In the genomic region with DNA sequence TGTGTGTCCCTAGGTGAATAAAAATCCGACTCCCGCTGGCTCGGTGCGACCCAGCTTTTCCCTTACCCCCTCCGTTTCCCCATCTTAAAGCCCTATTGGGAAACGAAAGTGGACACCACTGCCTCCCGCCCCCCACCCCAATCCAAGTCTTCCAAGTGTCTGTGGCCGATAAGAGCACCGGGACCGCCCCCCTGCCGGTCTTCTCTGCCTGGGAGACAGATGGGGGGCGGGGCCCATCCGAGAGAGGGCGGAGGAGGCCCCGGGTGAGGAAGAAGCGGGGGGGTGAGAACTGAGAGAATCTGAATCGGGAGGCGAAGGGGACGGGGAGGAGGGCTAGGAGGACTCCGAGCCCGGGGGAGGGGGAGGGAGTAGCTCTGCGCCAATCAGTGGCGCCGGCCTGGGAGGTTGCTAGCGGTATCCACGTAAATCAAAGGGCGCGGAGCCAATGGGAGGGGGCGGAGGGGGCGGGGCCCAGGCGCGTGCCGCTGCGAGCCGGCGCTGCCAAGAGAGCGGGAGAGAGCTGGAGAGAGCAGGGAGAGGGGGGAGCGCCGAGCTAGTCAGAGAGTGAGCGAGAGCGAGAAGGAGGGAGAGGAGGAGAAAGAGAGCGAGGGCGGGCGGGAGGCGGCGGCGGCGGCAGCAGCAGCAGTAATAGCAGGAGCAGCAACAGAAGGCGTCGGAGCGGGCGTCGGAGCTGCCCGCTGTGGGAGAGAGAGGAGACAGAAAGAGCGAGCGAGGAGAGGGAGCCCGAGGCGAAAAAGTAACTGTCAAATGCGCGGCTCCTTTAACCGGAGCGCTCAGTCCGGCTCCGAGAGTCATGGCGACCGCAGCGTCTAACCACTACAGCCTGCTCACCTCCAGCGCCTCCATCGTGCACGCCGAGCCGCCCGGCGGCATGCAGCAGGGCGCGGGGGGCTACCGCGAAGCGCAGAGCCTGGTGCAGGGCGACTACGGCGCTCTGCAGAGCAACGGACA, we compare ENCODE assay signal across 1 cellular context.
TF ChIP-seq lines count a peak whose summit lies in the region.

A gene (plus strand): TSS at position 515 of the 972 bp plus-strand sequence. CDS start 300 bp downstream, at position 815.

TF ChIP-seq in HEK293, 187 proteins besides CTCF, POLR2A, EP300 and RAD21 (continued from another document and continues in another):
- TF ChIP-seq, protein P1, sequence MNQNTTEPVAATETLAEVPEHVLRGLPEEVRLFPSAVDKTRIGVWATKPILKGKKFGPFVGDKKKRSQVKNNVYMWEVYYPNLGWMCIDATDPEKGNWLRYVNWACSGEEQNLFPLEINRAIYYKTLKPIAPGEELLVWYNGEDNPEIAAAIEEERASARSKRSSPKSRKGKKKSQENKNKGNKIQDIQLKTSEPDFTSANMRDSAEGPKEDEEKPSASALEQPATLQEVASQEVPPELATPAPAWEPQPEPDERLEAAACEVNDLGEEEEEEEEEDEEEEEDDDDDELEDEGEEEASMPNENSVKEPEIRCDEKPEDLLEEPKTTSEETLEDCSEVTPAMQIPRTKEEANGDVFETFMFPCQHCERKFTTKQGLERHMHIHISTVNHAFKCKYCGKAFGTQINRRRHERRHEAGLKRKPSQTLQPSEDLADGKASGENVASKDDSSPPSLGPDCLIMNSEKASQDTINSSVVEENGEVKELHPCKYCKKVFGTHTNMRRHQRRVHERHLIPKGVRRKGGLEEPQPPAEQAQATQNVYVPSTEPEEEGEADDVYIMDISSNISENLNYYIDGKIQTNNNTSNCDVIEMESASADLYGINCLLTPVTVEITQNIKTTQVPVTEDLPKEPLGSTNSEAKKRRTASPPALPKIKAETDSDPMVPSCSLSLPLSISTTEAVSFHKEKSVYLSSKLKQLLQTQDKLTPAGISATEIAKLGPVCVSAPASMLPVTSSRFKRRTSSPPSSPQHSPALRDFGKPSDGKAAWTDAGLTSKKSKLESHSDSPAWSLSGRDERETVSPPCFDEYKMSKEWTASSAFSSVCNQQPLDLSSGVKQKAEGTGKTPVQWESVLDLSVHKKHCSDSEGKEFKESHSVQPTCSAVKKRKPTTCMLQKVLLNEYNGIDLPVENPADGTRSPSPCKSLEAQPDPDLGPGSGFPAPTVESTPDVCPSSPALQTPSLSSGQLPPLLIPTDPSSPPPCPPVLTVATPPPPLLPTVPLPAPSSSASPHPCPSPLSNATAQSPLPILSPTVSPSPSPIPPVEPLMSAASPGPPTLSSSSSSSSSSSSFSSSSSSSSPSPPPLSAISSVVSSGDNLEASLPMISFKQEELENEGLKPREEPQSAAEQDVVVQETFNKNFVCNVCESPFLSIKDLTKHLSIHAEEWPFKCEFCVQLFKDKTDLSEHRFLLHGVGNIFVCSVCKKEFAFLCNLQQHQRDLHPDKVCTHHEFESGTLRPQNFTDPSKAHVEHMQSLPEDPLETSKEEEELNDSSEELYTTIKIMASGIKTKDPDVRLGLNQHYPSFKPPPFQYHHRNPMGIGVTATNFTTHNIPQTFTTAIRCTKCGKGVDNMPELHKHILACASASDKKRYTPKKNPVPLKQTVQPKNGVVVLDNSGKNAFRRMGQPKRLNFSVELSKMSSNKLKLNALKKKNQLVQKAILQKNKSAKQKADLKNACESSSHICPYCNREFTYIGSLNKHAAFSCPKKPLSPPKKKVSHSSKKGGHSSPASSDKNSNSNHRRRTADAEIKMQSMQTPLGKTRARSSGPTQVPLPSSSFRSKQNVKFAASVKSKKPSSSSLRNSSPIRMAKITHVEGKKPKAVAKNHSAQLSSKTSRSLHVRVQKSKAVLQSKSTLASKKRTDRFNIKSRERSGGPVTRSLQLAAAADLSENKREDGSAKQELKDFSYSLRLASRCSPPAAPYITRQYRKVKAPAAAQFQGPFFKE (tag by site-specific recombination; IDR thresholded peaks at IDR 0.05; ENCODE audit: borderline replicate concordance) = no peak
- TF ChIP-seq ZNF658 (tag by site-specific recombination; IDR thresholded peaks at IDR 0.05) (no peak), ZNF426 (tag by site-specific recombination; IDR thresholded peaks at IDR 0.05) (no peak), ZNF548 (tag by site-specific recombination; IDR thresholded peaks at IDR 0.05) (no peak), BCL11B (tag by site-specific recombination; IDR thresholded peaks at IDR 0.05; ENCODE audit: low read depth) (0 out of 2 replicates have a peak, but pooled peaks have one; percentile 21), ZNF776 (tag by site-specific recombination; IDR thresholded peaks at IDR 0.05; ENCODE audit: borderline replicate concordance) (no peak), ZNF354C (tag by site-specific recombination; IDR thresholded peaks at IDR 0.05; ENCODE audit: borderline replicate concordance, low read depth) (no peak), ZNF530 (tag by site-specific recombination; IDR thresholded peaks at IDR 0.05; ENCODE audit: low read depth) (no peak), ZNF19 (tag by site-specific recombination; IDR thresholded peaks at IDR 0.05; ENCODE audit: low read depth) (no peak), ZNF510 (tag by site-specific recombination; IDR thresholded peaks at IDR 0.05; ENCODE audit: insufficient replicate concordance) (no peak), ZNF791 (tag by site-specific recombination; IDR thresholded peaks at IDR 0.05) (no peak), ZNF473 (tag by site-specific recombination; IDR thresholded peaks at IDR 0.05) (no peak), ZNF23 (tag by site-specific recombination; IDR thresholded peaks at IDR 0.05; ENCODE audit: borderline replicate concordance) (no peak), ZNF626 (tag by site-specific recombination; IDR thresholded peaks at IDR 0.05) (no peak), ZNF214 (tag by site-specific recombination; IDR thresholded peaks at IDR 0.05; ENCODE audit: borderline replicate concordance) (no peak), ZNF549 (tag by site-specific recombination; IDR thresholded peaks at IDR 0.05) (no peak), ZBTB17 (tag by site-specific recombination; IDR thresholded peaks at IDR 0.05) (peak; percentile 99), ZNF175 (tag by site-specific recombination; IDR thresholded peaks at IDR 0.05) (no peak), ZNF155 (tag by site-specific recombination; IDR thresholded peaks at IDR 0.05) (no peak), ZNF184 (tag by site-specific recombination; IDR thresholded peaks at IDR 0.05) (no peak), REPIN1 (tag by site-specific recombination; IDR thresholded peaks at IDR 0.05; ENCODE audit: low read depth) (no peak), ZNF664 (tag by site-specific recombination; IDR thresholded peaks at IDR 0.05) (peak; percentile 10; the same call in 1 of the 2 replicates), ZNF600 (tag by site-specific recombination; IDR thresholded peaks at IDR 0.05) (peak; percentile 52; the same call in 1 of the 2 replicates), ZNF324 (tag by site-specific recombination; IDR thresholded peaks at IDR 0.05) (peak; percentile 93), MZF1 (tag by site-specific recombination; IDR thresholded peaks at IDR 0.05; ENCODE audit: borderline replicate concordance) (peak; percentile 61; the same call in 1 of the 2 replicates), ZNF350 (tag by site-specific recombination; IDR thresholded peaks at IDR 0.05) (no peak), ZNF37A (tag by site-specific recombination; IDR thresholded peaks at IDR 0.05) (no peak), ZNF777 (tag by site-specific recombination; IDR thresholded peaks at IDR 0.05; ENCODE audit: borderline replicate concordance) (peak; percentile 88; the same call in 1 of the 2 replicates), KLF7 (tag by site-specific recombination; IDR thresholded peaks at IDR 0.05; ENCODE audit: borderline replicate concordance) (peak; percentile 62; the same call in 1 of the 2 replicates), GLI2 (tag by site-specific recombination; IDR thresholded peaks at IDR 0.05; ENCODE audit: borderline replicate concordance, low read depth) (no peak), ZSCAN23 (tag by site-specific recombination; IDR thresholded peaks at IDR 0.05) (no peak), ZSCAN16 (tag by site-specific recombination; IDR thresholded peaks at IDR 0.05) (no peak), ZNF202 (tag by site-specific recombination; IDR thresholded peaks at IDR 0.05; ENCODE audit: borderline replicate concordance) (no peak), ZNF76 (tag by site-specific recombination; IDR thresholded peaks at IDR 0.05; ENCODE audit: borderline replicate concordance, low read depth) (peak; percentile 70; the same call in 1 of the 2 replicates), MYNN (tag by site-specific recombination; IDR thresholded peaks at IDR 0.05; ENCODE audit: borderline replicate concordance) (no peak)
- TF ChIP-seq, protein P2, sequence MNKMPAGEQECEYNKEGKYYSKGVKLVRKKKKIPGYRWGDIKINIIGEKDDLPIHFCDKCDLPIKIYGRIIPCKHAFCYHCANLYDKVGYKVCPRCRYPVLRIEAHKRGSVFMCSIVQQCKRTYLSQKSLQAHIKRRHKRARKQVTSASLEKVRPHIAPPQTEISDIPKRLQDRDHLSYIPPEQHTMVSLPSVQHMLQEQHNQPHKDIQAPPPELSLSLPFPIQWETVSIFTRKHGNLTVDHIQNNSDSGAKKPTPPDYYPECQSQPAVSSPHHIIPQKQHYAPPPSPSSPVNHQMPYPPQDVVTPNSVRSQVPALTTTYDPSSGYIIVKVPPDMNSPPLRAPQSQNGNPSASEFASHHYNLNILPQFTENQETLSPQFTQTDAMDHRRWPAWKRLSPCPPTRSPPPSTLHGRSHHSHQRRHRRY (tag by site-specific recombination; IDR thresholded peaks at IDR 0.05) = no peak
- TF ChIP-seq, protein P3, sequence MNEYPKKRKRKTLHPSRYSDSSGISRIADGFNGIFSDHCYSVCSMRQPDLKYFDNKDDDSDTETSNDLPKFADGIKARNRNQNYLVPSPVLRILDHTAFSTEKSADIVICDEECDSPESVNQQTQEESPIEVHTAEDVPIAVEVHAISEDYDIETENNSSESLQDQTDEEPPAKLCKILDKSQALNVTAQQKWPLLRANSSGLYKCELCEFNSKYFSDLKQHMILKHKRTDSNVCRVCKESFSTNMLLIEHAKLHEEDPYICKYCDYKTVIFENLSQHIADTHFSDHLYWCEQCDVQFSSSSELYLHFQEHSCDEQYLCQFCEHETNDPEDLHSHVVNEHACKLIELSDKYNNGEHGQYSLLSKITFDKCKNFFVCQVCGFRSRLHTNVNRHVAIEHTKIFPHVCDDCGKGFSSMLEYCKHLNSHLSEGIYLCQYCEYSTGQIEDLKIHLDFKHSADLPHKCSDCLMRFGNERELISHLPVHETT (tag by site-specific recombination; IDR thresholded peaks at IDR 0.05) = peak; percentile 47
- TF ChIP-seq, protein P4, sequence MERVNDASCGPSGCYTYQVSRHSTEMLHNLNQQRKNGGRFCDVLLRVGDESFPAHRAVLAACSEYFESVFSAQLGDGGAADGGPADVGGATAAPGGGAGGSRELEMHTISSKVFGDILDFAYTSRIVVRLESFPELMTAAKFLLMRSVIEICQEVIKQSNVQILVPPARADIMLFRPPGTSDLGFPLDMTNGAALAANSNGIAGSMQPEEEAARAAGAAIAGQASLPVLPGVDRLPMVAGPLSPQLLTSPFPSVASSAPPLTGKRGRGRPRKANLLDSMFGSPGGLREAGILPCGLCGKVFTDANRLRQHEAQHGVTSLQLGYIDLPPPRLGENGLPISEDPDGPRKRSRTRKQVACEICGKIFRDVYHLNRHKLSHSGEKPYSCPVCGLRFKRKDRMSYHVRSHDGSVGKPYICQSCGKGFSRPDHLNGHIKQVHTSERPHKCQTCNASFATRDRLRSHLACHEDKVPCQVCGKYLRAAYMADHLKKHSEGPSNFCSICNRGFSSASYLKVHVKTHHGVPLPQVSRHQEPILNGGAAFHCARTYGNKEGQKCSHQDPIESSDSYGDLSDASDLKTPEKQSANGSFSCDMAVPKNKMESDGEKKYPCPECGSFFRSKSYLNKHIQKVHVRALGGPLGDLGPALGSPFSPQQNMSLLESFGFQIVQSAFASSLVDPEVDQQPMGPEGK (tag by site-specific recombination; IDR thresholded peaks at IDR 0.05) = peak; percentile 88
- TF ChIP-seq, protein P5, sequence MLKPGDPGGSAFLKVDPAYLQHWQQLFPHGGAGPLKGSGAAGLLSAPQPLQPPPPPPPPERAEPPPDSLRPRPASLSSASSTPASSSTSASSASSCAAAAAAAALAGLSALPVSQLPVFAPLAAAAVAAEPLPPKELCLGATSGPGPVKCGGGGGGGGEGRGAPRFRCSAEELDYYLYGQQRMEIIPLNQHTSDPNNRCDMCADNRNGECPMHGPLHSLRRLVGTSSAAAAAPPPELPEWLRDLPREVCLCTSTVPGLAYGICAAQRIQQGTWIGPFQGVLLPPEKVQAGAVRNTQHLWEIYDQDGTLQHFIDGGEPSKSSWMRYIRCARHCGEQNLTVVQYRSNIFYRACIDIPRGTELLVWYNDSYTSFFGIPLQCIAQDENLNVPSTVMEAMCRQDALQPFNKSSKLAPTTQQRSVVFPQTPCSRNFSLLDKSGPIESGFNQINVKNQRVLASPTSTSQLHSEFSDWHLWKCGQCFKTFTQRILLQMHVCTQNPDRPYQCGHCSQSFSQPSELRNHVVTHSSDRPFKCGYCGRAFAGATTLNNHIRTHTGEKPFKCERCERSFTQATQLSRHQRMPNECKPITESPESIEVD (tag by site-specific recombination; IDR thresholded peaks at IDR 0.05) = no peak
- TF ChIP-seq, protein P6, sequence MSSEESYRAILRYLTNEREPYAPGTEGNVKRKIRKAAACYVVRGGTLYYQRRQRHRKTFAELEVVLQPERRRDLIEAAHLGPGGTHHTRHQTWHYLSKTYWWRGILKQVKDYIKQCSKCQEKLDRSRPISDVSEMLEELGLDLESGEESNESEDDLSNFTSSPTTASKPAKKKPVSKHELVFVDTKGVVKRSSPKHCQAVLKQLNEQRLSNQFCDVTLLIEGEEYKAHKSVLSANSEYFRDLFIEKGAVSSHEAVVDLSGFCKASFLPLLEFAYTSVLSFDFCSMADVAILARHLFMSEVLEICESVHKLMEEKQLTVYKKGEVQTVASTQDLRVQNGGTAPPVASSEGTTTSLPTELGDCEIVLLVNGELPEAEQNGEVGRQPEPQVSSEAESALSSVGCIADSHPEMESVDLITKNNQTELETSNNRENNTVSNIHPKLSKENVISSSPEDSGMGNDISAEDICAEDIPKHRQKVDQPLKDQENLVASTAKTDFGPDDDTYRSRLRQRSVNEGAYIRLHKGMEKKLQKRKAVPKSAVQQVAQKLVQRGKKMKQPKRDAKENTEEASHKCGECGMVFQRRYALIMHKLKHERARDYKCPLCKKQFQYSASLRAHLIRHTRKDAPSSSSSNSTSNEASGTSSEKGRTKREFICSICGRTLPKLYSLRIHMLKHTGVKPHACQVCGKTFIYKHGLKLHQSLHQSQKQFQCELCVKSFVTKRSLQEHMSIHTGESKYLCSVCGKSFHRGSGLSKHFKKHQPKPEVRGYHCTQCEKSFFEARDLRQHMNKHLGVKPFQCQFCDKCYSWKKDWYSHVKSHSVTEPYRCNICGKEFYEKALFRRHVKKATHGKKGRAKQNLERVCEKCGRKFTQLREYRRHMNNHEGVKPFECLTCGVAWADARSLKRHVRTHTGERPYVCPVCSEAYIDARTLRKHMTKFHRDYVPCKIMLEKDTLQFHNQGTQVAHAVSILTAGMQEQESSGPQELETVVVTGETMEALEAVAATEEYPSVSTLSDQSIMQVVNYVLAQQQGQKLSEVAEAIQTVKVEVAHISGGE (tag by site-specific recombination; conservative IDR thresholded peaks at IDR 0.05; ENCODE audit: low read depth) = no peak
- TF ChIP-seq, protein P7, sequence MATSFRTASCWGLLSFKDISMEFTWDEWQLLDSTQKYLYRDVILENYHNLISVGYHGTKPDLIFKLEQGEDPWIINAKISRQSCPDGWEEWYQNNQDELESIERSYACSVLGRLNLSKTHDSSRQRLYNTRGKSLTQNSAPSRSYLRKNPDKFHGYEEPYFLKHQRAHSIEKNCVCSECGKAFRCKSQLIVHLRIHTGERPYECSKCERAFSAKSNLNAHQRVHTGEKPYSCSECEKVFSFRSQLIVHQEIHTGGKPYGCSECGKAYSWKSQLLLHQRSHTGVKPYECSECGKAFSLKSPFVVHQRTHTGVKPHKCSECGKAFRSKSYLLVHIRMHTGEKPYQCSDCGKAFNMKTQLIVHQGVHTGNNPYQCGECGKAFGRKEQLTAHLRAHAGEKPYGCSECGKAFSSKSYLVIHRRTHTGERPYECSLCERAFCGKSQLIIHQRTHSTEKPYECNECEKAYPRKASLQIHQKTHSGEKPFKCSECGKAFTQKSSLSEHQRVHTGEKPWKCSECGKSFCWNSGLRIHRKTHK (tag by site-specific recombination; IDR thresholded peaks at IDR 0.05) = no peak
